Comparison of ENCODE assay signal across 2 cellular contexts in genomic region chr16:67992661-67993206, GRCh38.
A peak's percentile ranks its signal among the peaks of the same experiment; 100 is the strongest.
TF ChIP-seq lines count a peak whose summit lies in the region.

No MANE protein-coding gene starts in this region.

TF ChIP-seq in GM23338, 12 proteins besides CTCF, POLR2A, EP300 and RAD21:
- TF ChIP-seq EZH2phosphoT487 (IDR thresholded peaks at IDR 0.05; ENCODE audit: unreplicated experiment) (no peak), EZH2 (IDR thresholded peaks at IDR 0.05; ENCODE audit: low read depth, unreplicated experiment) (no peak), ZNF331 (CRISPR knock-in tag; IDR thresholded peaks at IDR 0.05; ENCODE audit: low read depth) (no peak), ZNF114 (CRISPR knock-in tag; IDR thresholded peaks at IDR 0.05) (no peak), REST (IDR thresholded peaks at IDR 0.05; ENCODE audit: unreplicated experiment) (no peak), JUNB (IDR thresholded peaks at IDR 0.05; ENCODE audit: unreplicated experiment) (no peak), NANOG (IDR thresholded peaks at IDR 0.05; ENCODE audit: borderline replicate concordance) (no peak), ZNF462 (CRISPR knock-in tag; IDR thresholded peaks at IDR 0.05) (no peak)

TF ChIP-seq in GM12878, 131 proteins besides CTCF, POLR2A, EP300 and RAD21:
- TF ChIP-seq CHD1 (IDR thresholded peaks at IDR 0.05; ENCODE audit: low read depth, low read length) (no peak), BHLHE40 (IDR thresholded peaks at IDR 0.05; ENCODE audit: borderline replicate concordance in 1 of 2, low read depth in 2 of 2, low read length in 1 of 2) (peak in 1 of 2 experiments; percentile 4; a peak in 1 of 4 replicates), PAX5 (IDR thresholded peaks at IDR 0.05; ENCODE audit: borderline replicate concordance, low read depth, low read length) (peak; percentile 95), SMAD5 (IDR thresholded peaks at IDR 0.05; ENCODE audit: low read depth) (no peak)
